Comparison of ENCODE assay signal across 14 cellular contexts in genomic region chr14:35289623-35290022, GRCh38.
"Had no signal": no experiment of that assay in that cellular context is flagged by ENCODE, and none has a peak within 500 bp of the region (broad histone marks: within the 10 kb centered on the region; RNA-seq: fewer than 3 reads in every experiment).

No MANE protein-coding gene starts in this region.

- H3K27me3 ChIP-seq: esophagus squamous epithelium, SJSA1 had no signal

- DNase-seq: activated CD4-positive, alpha-beta T cell treated with anti-CD3 and anti-CD28 coated beads for 1 hour; activated CD8-positive, alpha-beta memory T cell treated with anti-CD3 and anti-CD28 coated beads, Interleukin-2, amount 50 U/mL, for 48 hours; activated CD8-positive, alpha-beta T cell treated with anti-CD3 and anti-CD28 coated beads, Interleukin-2, amount 10 ng/mL, durations not matched to agents 7 days and 5 days; activated gamma-delta T cell; esophagus squamous epithelium; foreskin fibroblast; glutamatergic neuron; left cardiac atrium; naive thymus-derived CD4-positive, alpha-beta T cell; psoas muscle; T1000 had no signal

- H3K4me3 Mint-ChIP-seq: activated CD8-positive, alpha-beta T cell treated with anti-CD3 and anti-CD28 coated beads, Interleukin-2, amount 10 ng/mL, durations not matched to agents 7 days and 5 days had no signal

- H3K27ac ChIP-seq: esophagus squamous epithelium, psoas muscle, SJSA1 had no signal

- H3K36me3 Mint-ChIP-seq: type B pancreatic cell had no signal

- H3K9me3 ChIP-seq: esophagus squamous epithelium, psoas muscle, SJSA1 had no signal

- ATAC-seq: activated CD8-positive, alpha-beta T cell treated with anti-CD3 and anti-CD28 coated beads, Interleukin-2, amount 10 ng/mL, durations not matched to agents 7 days and 5 days; left cardiac atrium; naive thymus-derived CD4-positive, alpha-beta T cell; psoas muscle; sciatic nerve had no signal

- H3K36me3 ChIP-seq: esophagus squamous epithelium had no signal

- H3K27ac Mint-ChIP-seq: activated CD8-positive, alpha-beta T cell treated with anti-CD3 and anti-CD28 coated beads, Interleukin-2, amount 10 ng/mL, durations not matched to agents 7 days and 5 days; type B pancreatic cell had no signal

- H3K4me3 ChIP-seq: esophagus squamous epithelium, psoas muscle, SJSA1 had no signal

- H3K9me3 Mint-ChIP-seq: type B pancreatic cell had no signal

- H3K27me3 Mint-ChIP-seq: naive thymus-derived CD4-positive, alpha-beta T cell; type B pancreatic cell had no signal
